Comparison of ENCODE assay signal across 7 cellular contexts in the genomic region with DNA sequence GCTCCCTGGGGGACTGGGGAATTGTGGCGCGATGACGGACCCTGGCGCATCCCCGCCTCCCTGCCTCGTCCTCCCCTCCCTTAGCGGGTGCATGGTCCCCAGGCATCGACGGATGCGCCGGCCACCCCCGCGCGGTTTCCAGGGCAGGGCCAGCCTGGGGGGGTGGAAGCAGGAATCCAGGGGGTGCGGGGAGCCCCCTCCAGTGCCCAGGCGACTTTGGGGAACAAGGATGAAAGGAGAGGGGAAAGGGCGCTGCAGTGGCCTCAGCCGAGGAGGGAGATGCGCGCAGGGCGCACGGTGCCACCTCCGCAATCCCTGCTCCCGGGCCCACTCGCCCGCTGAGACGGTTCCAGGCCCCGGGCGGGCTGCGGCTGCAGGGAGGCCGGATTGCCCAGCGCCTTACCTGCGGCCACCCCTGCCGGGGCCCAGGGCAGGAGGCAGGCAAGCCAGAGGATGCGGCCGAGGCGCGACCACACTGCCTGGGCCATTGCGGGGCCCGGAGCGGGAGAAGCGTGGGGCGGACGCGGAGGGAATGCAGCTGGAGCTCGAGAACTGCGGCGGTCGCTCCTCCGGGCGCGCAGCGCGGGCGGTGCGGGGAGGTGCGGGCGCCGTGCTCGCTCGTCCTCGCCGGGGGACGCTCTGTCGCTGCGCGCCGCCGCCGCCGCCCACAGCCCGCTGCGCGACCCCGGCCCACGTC. TPM values are rescaled to one million over a fixed set of nuclear protein-coding genes. Genes with fewer than 3 reads are reported as not detected.
DNase-seq lines count a peak whose midpoint lies in the region; ATAC-seq and TF ChIP-seq lines count a peak whose summit lies in the region.

A gene with protein sequence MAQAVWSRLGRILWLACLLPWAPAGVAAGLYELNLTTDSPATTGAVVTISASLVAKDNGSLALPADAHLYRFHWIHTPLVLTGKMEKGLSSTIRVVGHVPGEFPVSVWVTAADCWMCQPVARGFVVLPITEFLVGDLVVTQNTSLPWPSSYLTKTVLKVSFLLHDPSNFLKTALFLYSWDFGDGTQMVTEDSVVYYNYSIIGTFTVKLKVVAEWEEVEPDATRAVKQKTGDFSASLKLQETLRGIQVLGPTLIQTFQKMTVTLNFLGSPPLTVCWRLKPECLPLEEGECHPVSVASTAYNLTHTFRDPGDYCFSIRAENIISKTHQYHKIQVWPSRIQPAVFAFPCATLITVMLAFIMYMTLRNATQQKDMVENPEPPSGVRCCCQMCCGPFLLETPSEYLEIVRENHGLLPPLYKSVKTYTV (minus strand): TSS at position 641 of the 697 bp plus-strand sequence. CDS start 153 bp downstream, at position 488.

- TF ChIP-seq RAD21 in SK-N-SH (IDR thresholded peaks at IDR 0.05; ENCODE audit: low read length): no peak

- 17% methylated on average over 31 of the region's 76 CpGs for WGBS in SK-N-SH (ENCODE audit: low lambda C conversion rate)

- H2AFZ ChIP-seq in SK-N-SH (ENCODE audit: low read depth): no peak within 1 kb of the TSS

- CTCF ChIA-PET in SK-N-SH (lab: Yijun Ruan, JAX): interaction anchor here (0.9 to 4.1 kb wide), 4 partner anchors 8 to 448 kb away, joined by 3 to 34 read pairs (median 4); a partner anchor contains a TSS

- no peaks in the 10 kb centered on the region for H3K36me3 ChIP-seq in SK-N-SH (replicated peaks in 1 of 2; ENCODE audit: control insufficient read depth in 1 of 2, insufficient read depth in 2 of 2, low read length in 1 of 2)

- H3K4me1 ChIP-seq in SK-N-SH (ENCODE audit: control insufficient read depth in 1 of 2, insufficient read depth in 2 of 2, low read depth in 1 of 2, low read length in 1 of 2): peaks cover 0 to 30% of the 10 kb centered on the region in 2 experiments; a peak in 1 of 4 replicates

- TF ChIP-seq CTCF in SK-N-SH (IDR thresholded peaks at IDR 0.05) (no peak), fibroblast of pulmonary artery (IDR thresholded peaks at IDR 0.05; ENCODE audit: low read length, missing control alignments) (no peak), retinal pigment epithelial cell (conservative IDR thresholded peaks at IDR 0.05; ENCODE audit: low read depth, low read length) (no peak)

- H3K79me2 ChIP-seq in SK-N-SH (ENCODE audit: insufficient read depth): no peaks in the 10 kb centered on the region

- no peaks in the 10 kb centered on the region for H3K9me2 ChIP-seq in SK-N-SH

- ATAC-seq in GM21619 (IDR thresholded peaks at IDR 0.05; ENCODE audit: unreplicated experiment) (peak; percentile 10), GM19351 (IDR thresholded peaks at IDR 0.05; ENCODE audit: unreplicated experiment) (no peak), GM18870 (IDR thresholded peaks at IDR 0.05; ENCODE audit: unreplicated experiment) (no peak)

- H3K4me2 ChIP-seq in SK-N-SH: peak within 1 kb of the TSS; percentile 71

- POLR2A ChIA-PET in SK-N-SH (lab: Yijun Ruan, JAX): interaction anchor here (1.3 kb wide), 1 partner anchor 9 kb away, joined by 5 read pairs; a partner anchor contains a TSS

- no peak for TF ChIP-seq EP300 in SK-N-SH (IDR thresholded peaks at IDR 0.05; ENCODE audit: borderline replicate concordance in 1 of 2, low read depth in 1 of 2, low read length in 1 of 2)

- peaks cover 21% of the 10 kb centered on the region for H3K27me3 ChIP-seq in SK-N-SH (ENCODE audit: insufficient read depth)

- H3K4me3 ChIP-seq in SK-N-SH (ENCODE audit: low read depth in 2 of 2, low read length in 1 of 2) (peak within 1 kb of the TSS; percentile 52 to 55), fibroblast of pulmonary artery (replicated peaks; ENCODE audit: low read depth, low read length) (peak within 1 kb of the TSS; percentile 36), retinal pigment epithelial cell (ENCODE audit: low read length) (peak within 1 kb of the TSS; percentile 50)

- H4K20me1 ChIP-seq in SK-N-SH (ENCODE audit: insufficient read depth): no peaks in the 10 kb centered on the region

- DNase-seq in SK-N-SH (peak; percentile 81), fibroblast of pulmonary artery (ENCODE audit: low read depth) (no peak), retinal pigment epithelial cell (ENCODE audit: low read depth) (no peak), NOMO-1 treated with dmso at 0.1 percent for 144 hours (lab: John Stamatoyannopoulos, UW; ENCODE audit: unreplicated experiment) (no peak)

- peak within 1 kb of the TSS in 1 of 2 experiments; percentile 81; a peak in 1 of 4 replicates for H3K27ac ChIP-seq in SK-N-SH (ENCODE audit: low read depth in 2 of 2, low read length in 1 of 2)

- H3K9me3 ChIP-seq in SK-N-SH: no peaks in the 10 kb centered on the region

- no peaks in the 10 kb centered on the region for H3F3A ChIP-seq in SK-N-SH (replicated peaks; ENCODE audit: insufficient read depth)

- no peak within 1 kb of the TSS for H3K9ac ChIP-seq in SK-N-SH

TF ChIP-seq in SK-N-SH, 30 proteins besides CTCF, POLR2A, EP300 and RAD21:
- 0 out of 2 replicates have a peak, but pooled peaks have one; percentile 38 for TF ChIP-seq FOXJ3 (CRISPR knock-in tag; IDR thresholded peaks at IDR 0.05)
- no peak for TF ChIP-seq TEAD4 (IDR thresholded peaks at IDR 0.05; ENCODE audit: borderline replicate concordance, insufficient read depth)

RNA-seq across cellular contexts. Expression of the gene that starts here (rescaled TPM):
- 1.2 and 1.3 TPM in 2 replicates for polyA plus RNA-seq in SK-N-SH (2012; rRNA removed)
- polyA plus RNA-seq in SK-N-SH (2012; cell fraction: cytosol; rRNA removed): 0.54 and 0.76 TPM in 2 replicates
- 1.7 and 2.0 TPM in 2 replicates for polyA plus RNA-seq in SK-N-SH (2012; cell fraction: nucleus; rRNA removed)
